15 cellular contexts compared by ENCODE assay signal in the genomic region with DNA sequence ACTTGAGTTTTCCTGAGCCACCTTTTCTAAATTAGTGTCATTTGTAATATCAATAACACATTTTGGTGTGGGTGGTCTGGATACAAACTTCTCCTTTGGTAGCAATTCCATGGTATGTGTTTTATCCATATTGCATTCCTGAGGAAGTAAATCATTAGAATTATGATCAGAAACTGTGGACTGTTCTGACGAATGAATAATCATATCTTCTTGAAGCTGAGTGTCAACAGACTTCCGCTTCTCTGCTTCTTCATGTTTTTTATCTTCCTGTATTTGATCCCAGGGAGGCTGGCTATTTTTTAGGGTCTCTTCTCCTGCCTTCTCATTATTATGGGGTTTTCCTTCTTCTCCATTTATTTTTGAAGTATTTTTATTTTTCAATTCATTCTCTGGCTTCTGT.
DNase-seq lines count a peak whose midpoint lies in the region; ATAC-seq and TF ChIP-seq lines count a peak whose summit lies in the region.
"Had no signal": no experiment of that assay in that cellular context is flagged by ENCODE, and none has a peak within 500 bp of the region (broad histone marks: within the 10 kb centered on the region; RNA-seq: fewer than 3 reads in every experiment).

No MANE protein-coding gene starts in this region.

- H4K20me1 ChIP-seq in SK-N-SH (ENCODE audit: insufficient read depth), result peaks cover 19% of the 10 kb centered on the region

- no peaks in the 10 kb centered on the region for H3K4me1 Mint-ChIP-seq in endothelial cell (ENCODE audit: unreplicated experiment)

- no peak for TF ChIP-seq RAD21 in SK-N-SH (IDR thresholded peaks at IDR 0.05; ENCODE audit: low read length)

- intact Hi-C loops in Right ventricle myocardium superior (cut with DNase I), result no loop called here
- intact Hi-C loops in spleen (cut with DNase I; ENCODE audit: low total_unique reads), result loop anchor here (10.0 kb wide), 2 partner anchors 250 to 410 kb away; a partner anchor contains a TSS

- no peaks in the 10 kb centered on the region for H3K9me2 ChIP-seq in SK-N-SH

- CTCF ChIA-PET in SK-N-SH (lab: Yijun Ruan, JAX), result interaction anchor here (1.1 to 5.0 kb wide), 4 partner anchors 12 to 507 kb away, joined by 3 to 44 read pairs (median 6); no protein-coding TSS in a partner anchor

- WGBS in SK-N-SH (ENCODE audit: low lambda C conversion rate), result 72% methylated on average over 2 of the region's 2 CpGs
- WGBS in spleen, 5 donors, result 55 to 81% (median 64%) methylated on average over 2 of the region's 2 CpGs

- H3K4me2 ChIP-seq in SK-N-SH, result 0 out of 2 replicates have a peak overlapping the region, but pooled peaks have one; percentile 7

- H3K27ac Mint-ChIP-seq in endothelial cell (ENCODE audit: unreplicated experiment), result peak overlapping the region; percentile 45

- TF ChIP-seq EP300 in SK-N-SH (IDR thresholded peaks at IDR 0.05; ENCODE audit: borderline replicate concordance in 1 of 2, low read depth in 1 of 2, low read length in 1 of 2), result no peak

- peaks cover 20% of the 10 kb centered on the region for H3F3A ChIP-seq in SK-N-SH (replicated peaks; ENCODE audit: insufficient read depth)

- ATAC-seq in Right ventricle myocardium superior (ENCODE audit: poor library complexity) (no peak), GM21723 (IDR thresholded peaks at IDR 0.05; ENCODE audit: unreplicated experiment) (no peak)

- peak in 1 of 2 donors; percentile 51 for DNase-seq in cardiac muscle cell (ENCODE audit: low read depth in 1 of 2, low spot score in 1 of 2)
- DNase-seq in Right ventricle myocardium superior, result no peak
- DNase-seq in SK-N-SH, result no peak
- no peak for DNase-seq in endothelial cell (ENCODE audit: low spot score)
- DNase-seq in spleen, result no peak
- DNase-seq in anterior cingulate cortex (lab: John Stamatoyannopoulos, UW), result no peak
- DNase-seq in hypothalamus (lab: John Stamatoyannopoulos, UW), result no peak
- DNase-seq: activated CD4-positive, alpha-beta T cell treated with anti-CD3 and anti-CD28 coated beads, Interleukin-2, amount 50 U/mL, for 1 hour; activated effector memory CD4-positive, alpha-beta T cell treated with anti-CD3 and anti-CD28 coated beads, Interleukin-2, amount 50 U/mL, for 16 hours; mesendoderm; MM.1S; NCI-H774; stimulated activated naive CD4-positive, alpha-beta T cell had no signal

- H3K36me3 ChIP-seq in cardiac muscle cell, result peaks cover 27% of the 10 kb centered on the region
- H3K36me3 ChIP-seq in SK-N-SH (replicated peaks in 1 of 2; ENCODE audit: control insufficient read depth in 1 of 2, insufficient read depth in 2 of 2, low read length in 1 of 2), result peaks cover 39 to 51% of the 10 kb centered on the region in 2 experiments
- peaks cover 0 to 63% (median 39%) of the 10 kb centered on the region in 6 donors for H3K36me3 ChIP-seq in spleen

- H3K9me3 ChIP-seq in cardiac muscle cell (ENCODE audit: low read depth) (no peaks in the 10 kb centered on the region), SK-N-SH (no peaks in the 10 kb centered on the region), spleen (peaks cover 0 to 4% (median 0%) of the 10 kb centered on the region in 8 donors)

- H2AFZ ChIP-seq in SK-N-SH (ENCODE audit: low read depth), result no peak overlapping the region

- peak overlapping the region; percentile 56 for H3K27ac ChIP-seq in cardiac muscle cell
- H3K27ac ChIP-seq in SK-N-SH (ENCODE audit: low read depth in 2 of 2, low read length in 1 of 2), result peak overlapping the region; percentile 53 to 58
- H3K27ac ChIP-seq in spleen, result peak overlapping the region in 6 of 8 donors; percentile 12 to 69 (median 58)

- H3K4me3 ChIP-seq in cardiac muscle cell (no peak overlapping the region), SK-N-SH (ENCODE audit: low read depth in 2 of 2, low read length in 1 of 2) (no peak overlapping the region), spleen (no peak overlapping the region)

- POLR2A ChIA-PET in SK-N-SH (lab: Yijun Ruan, JAX), result no interaction called here

- peaks cover 8% of the 10 kb centered on the region for H3K36me3 Mint-ChIP-seq in endothelial cell (ENCODE audit: low read depth, unreplicated experiment)

- H3K27me3 Mint-ChIP-seq in endothelial cell (ENCODE audit: unreplicated experiment), result peaks cover 1% of the 10 kb centered on the region
- H3K27me3 Mint-ChIP-seq: brain had no signal

- no peak overlapping the region for H3K4me3 Mint-ChIP-seq in endothelial cell (ENCODE audit: unreplicated experiment)
- H3K4me3 Mint-ChIP-seq: brain had no signal

- TF ChIP-seq CTCF in cardiac muscle cell (IDR thresholded peaks at IDR 0.05; ENCODE audit: low read depth, low read length) (no peak), SK-N-SH (IDR thresholded peaks at IDR 0.05) (no peak), endothelial cell (IDR thresholded peaks at IDR 0.05; ENCODE audit: unreplicated experiment) (no peak), spleen (IDR thresholded peaks at IDR 0.05 in 8 of 11, conservative IDR thresholded peaks at IDR 0.05 in 3 of 11) (no peak)

- H3K79me2 ChIP-seq in SK-N-SH (ENCODE audit: insufficient read depth), result peaks cover 83% of the 10 kb centered on the region

- peaks cover 31% of the 10 kb centered on the region for H3K4me1 ChIP-seq in cardiac muscle cell (ENCODE audit: low read depth)
- peaks cover 10 to 22% of the 10 kb centered on the region in 2 experiments; a peak in 3 of 4 replicates for H3K4me1 ChIP-seq in SK-N-SH (ENCODE audit: control insufficient read depth in 1 of 2, insufficient read depth in 2 of 2, low read depth in 1 of 2, low read length in 1 of 2)
- H3K4me1 ChIP-seq in spleen, result peaks cover 23 to 79% (median 50%) of the 10 kb centered on the region in 6 donors

- no peak for TF ChIP-seq POLR2A in spleen (IDR thresholded peaks at IDR 0.05)

- no peak overlapping the region for H3K9ac ChIP-seq in SK-N-SH

- no peaks in the 10 kb centered on the region for H3K27me3 ChIP-seq in cardiac muscle cell
- no peaks in the 10 kb centered on the region for H3K27me3 ChIP-seq in SK-N-SH (ENCODE audit: insufficient read depth)
- H3K27me3 ChIP-seq in spleen (replicated peaks in 1 of 7), result no peaks in the 10 kb centered on the region

- no peaks in the 10 kb centered on the region for H3K9me3 Mint-ChIP-seq in endothelial cell (ENCODE audit: unreplicated experiment)

TF ChIP-seq in SK-N-SH, 30 proteins besides CTCF, POLR2A, EP300 and RAD21:
- TF ChIP-seq TCF12 (IDR thresholded peaks at IDR 0.05) (0 out of 2 replicates have a peak, but pooled peaks have one; percentile 8), POLR2AphosphoS5 (IDR thresholded peaks at IDR 0.05; ENCODE audit: low read depth, low read length) (no peak)
